9 cellular contexts compared by ENCODE assay signal in genomic region chr2:184004289-184004944, GRCh38.
DNase-seq lines count a peak whose midpoint lies in the region; ATAC-seq and TF ChIP-seq lines count a peak whose summit lies in the region.
"Had no signal": no experiment of that assay in that cellular context is flagged by ENCODE, and none has a peak within 500 bp of the region (broad histone marks: within the 10 kb centered on the region; RNA-seq: fewer than 3 reads in every experiment).

No MANE protein-coding gene starts in this region.

- peak; percentile 81 for ATAC-seq in GM19043 (IDR thresholded peaks at IDR 0.05; ENCODE audit: low read depth, unreplicated experiment)
- ATAC-seq in HG02678 (IDR thresholded peaks at IDR 0.05; ENCODE audit: unreplicated experiment): peak; percentile 90
- ATAC-seq in activated T-cell treated with anti-CD3 and anti-CD28 coated beads, Interleukin-2, amount 50 U/mL, for 4 hours: no peak
- ATAC-seq: naive thymus-derived CD4-positive, alpha-beta T cell had no signal

- no peak overlapping the region; the same call in 1 of the 2 replicates for H3K9ac ChIP-seq in KMS-11
- no peak overlapping the region for H3K9ac ChIP-seq in trophoblast cell (ENCODE audit: low read length)

- H3K79me2 ChIP-seq in KMS-11 (ENCODE audit: insufficient read depth, low read depth) (no peaks in the 10 kb centered on the region), trophoblast cell (ENCODE audit: control insufficient read depth, insufficient read depth, low read length, poor library complexity) (no peaks in the 10 kb centered on the region)

- H3K4me3 ChIP-seq in KMS-11 (IDR thresholded peaks at IDR 0.05; ENCODE audit: insufficient read depth, low read depth, low read length) (peak overlapping the region; percentile 57), trophoblast cell (ENCODE audit: low read depth, low read length) (no peak overlapping the region)

- no peak overlapping the region for H4K91ac ChIP-seq in trophoblast cell (ENCODE audit: low read depth, low read length)

- no peaks in the 10 kb centered on the region for H3K27me3 Mint-ChIP-seq in activated T-cell treated with anti-CD3 and anti-CD28 coated beads, Interleukin-2, amount 50 U/mL, for 4 hours (ENCODE audit: low read depth)
- H3K27me3 Mint-ChIP-seq: naive thymus-derived CD4-positive, alpha-beta T cell had no signal

- peaks cover 7% of the 10 kb centered on the region for H3K79me1 ChIP-seq in trophoblast cell (ENCODE audit: low read length)

- H2BK12ac ChIP-seq in trophoblast cell (ENCODE audit: low read length): no peak overlapping the region

- H2AK5ac ChIP-seq in trophoblast cell (ENCODE audit: low read length): no peak overlapping the region

- no peak overlapping the region for H4K8ac ChIP-seq in trophoblast cell (ENCODE audit: low read depth, low read length)

- H4K20me1 ChIP-seq in KMS-11 (ENCODE audit: insufficient read depth): no peaks in the 10 kb centered on the region

- WGBS in trophoblast cell (ENCODE audit: extremely low coverage, insufficient coverage, insufficient read length): no CpG with 5 or more reads among the region's 1 CpG

- H3K36me3 Mint-ChIP-seq in activated T-cell treated with anti-CD3 and anti-CD28 coated beads, Interleukin-2, amount 50 U/mL, for 4 hours (ENCODE audit: insufficient read depth): no peaks in the 10 kb centered on the region
- H3K36me3 Mint-ChIP-seq: naive thymus-derived CD4-positive, alpha-beta T cell had no signal

- DNase-seq in trophoblast cell (no peak), GOT3 (lab: John Stamatoyannopoulos, UW) (no peak), globus pallidus (ENCODE audit: low spot score) (no peak)
- DNase-seq in activated T-cell treated with anti-CD3 and anti-CD28 coated beads, Interleukin-2, amount 50 U/mL, for 4 hours: no peak
- DNase-seq: naive thymus-derived CD4-positive, alpha-beta T cell had no signal

- H3K4ac ChIP-seq in trophoblast cell (ENCODE audit: low read depth, low read length): no peak overlapping the region

- peaks cover 3% of the 10 kb centered on the region for H3K9me3 Mint-ChIP-seq in activated T-cell treated with anti-CD3 and anti-CD28 coated beads, Interleukin-2, amount 50 U/mL, for 4 hours
- H3K9me3 Mint-ChIP-seq: activated T-helper 1 cell treated with anti-CD3 and anti-CD28 coated beads, Interleukin-12 subunit alpha, Interleukin-12 subunit beta, Interleukin-2, Interleukin-4 antibody, amounts not matched to agents 30 ng/mL and 10 ng/mL and 1 ng/mL, durations not matched to agents 14 hours and 24 hours and 36 hours had no signal

- no peak overlapping the region for H3K4me3 Mint-ChIP-seq in activated T-cell treated with anti-CD3 and anti-CD28 coated beads, Interleukin-2, amount 50 U/mL, for 4 hours
- H3K4me3 Mint-ChIP-seq: activated T-helper 1 cell treated with anti-CD3 and anti-CD28 coated beads, Interleukin-12 subunit alpha, Interleukin-12 subunit beta, Interleukin-2, Interleukin-4 antibody, amounts not matched to agents 30 ng/mL and 10 ng/mL and 1 ng/mL, durations not matched to agents 14 hours and 24 hours and 36 hours; naive thymus-derived CD4-positive, alpha-beta T cell had no signal

- H2BK120ac ChIP-seq in trophoblast cell (ENCODE audit: insufficient read depth, low read length, poor library complexity): peak overlapping the region; percentile 43

- no peak overlapping the region for H3K23ac ChIP-seq in trophoblast cell (ENCODE audit: low read length)

- no peaks in the 10 kb centered on the region for H3K27me3 ChIP-seq in KMS-11 (ENCODE audit: insufficient read depth, low read depth)
- no peaks in the 10 kb centered on the region for H3K27me3 ChIP-seq in trophoblast cell (ENCODE audit: insufficient read depth, low read length)

- H3K14ac ChIP-seq in trophoblast cell (ENCODE audit: low read length): no peak overlapping the region

- peak overlapping the region; percentile 28; the same call in 1 of the 2 replicates for H2AFZ ChIP-seq in KMS-11 (ENCODE audit: low read depth)
- H2AFZ ChIP-seq in trophoblast cell (ENCODE audit: insufficient read depth, low read length, poor library complexity): no peak overlapping the region

- H3K18ac ChIP-seq in trophoblast cell (ENCODE audit: low read length): no peak overlapping the region

- H3K4me1 Mint-ChIP-seq in activated T-cell treated with anti-CD3 and anti-CD28 coated beads, Interleukin-2, amount 50 U/mL, for 4 hours (ENCODE audit: low read depth): no peaks in the 10 kb centered on the region
- H3K4me1 Mint-ChIP-seq: naive thymus-derived CD4-positive, alpha-beta T cell had no signal

- no peaks in the 10 kb centered on the region for H3K36me3 ChIP-seq in KMS-11 (ENCODE audit: insufficient read depth)
- H3K36me3 ChIP-seq in trophoblast cell (ENCODE audit: control insufficient read depth in 1 of 2, insufficient read depth in 2 of 2, low read length in 2 of 2): no peaks in the 10 kb centered on the region

- H4K12ac ChIP-seq in trophoblast cell (ENCODE audit: low read depth, low read length): no peak overlapping the region

- H3K4me1 ChIP-seq in KMS-11 (ENCODE audit: low read depth, poor library complexity, severe bottlenecking) (peaks cover 65% of the 10 kb centered on the region), trophoblast cell (ENCODE audit: control insufficient read depth in 1 of 2, insufficient read depth in 2 of 2, low read length in 2 of 2) (no peaks in the 10 kb centered on the region)

- H2BK5ac ChIP-seq in trophoblast cell (ENCODE audit: low read depth, low read length, poor library complexity): no peak overlapping the region

- no peak for TF ChIP-seq CTCF in KMS-11 (conservative IDR thresholded peaks at IDR 0.05; ENCODE audit: low read depth, low read length)

- H3K9me3 ChIP-seq in trophoblast cell (ENCODE audit: insufficient read depth, low read depth, low read length): no peaks in the 10 kb centered on the region

- H3K27ac ChIP-seq in KMS-11: peak overlapping the region; percentile 45
- H3K27ac ChIP-seq in trophoblast cell (ENCODE audit: low read depth, low read length): peak overlapping the region; percentile 71

- H3K4me2 ChIP-seq in KMS-11 (peak overlapping the region; percentile 44), trophoblast cell (ENCODE audit: low read length) (no peak overlapping the region)

Comparison
In these comparisons a context has a peak if more than half of its experiments do, and no peak if none do; other contexts are left out.
1. ATAC-seq: peak in GM19043 (single experiment) and HG02678 (single experiment); none in activated T-cell treated with anti-CD3 and anti-CD28 coated beads, Interleukin-2, amount 50 U/mL, for 4 hours (0 of 2).